ENCODE assay signal across 13 cellular contexts in genomic region chr9:121675969-121676822, GRCh38. TPM values are rescaled to one million over a fixed set of nuclear protein-coding genes. Genes with fewer than 3 reads are reported as not detected.
DNase-seq lines count a peak whose midpoint lies in the region; ATAC-seq and TF ChIP-seq lines count a peak whose summit lies in the region.
"Had no signal": no experiment of that assay in that cellular context is flagged by ENCODE, and none has a peak within 500 bp of the region (broad histone marks: within the 10 kb centered on the region; RNA-seq: fewer than 3 reads in every experiment).

No MANE protein-coding gene starts in this region.

- DNase-seq in Right ventricle myocardium inferior (ENCODE audit: missing footprints) (peak; percentile 66), right atrium auricular region (ENCODE audit: low spot score) (no peak), cardiac muscle cell (ENCODE audit: low read depth in 1 of 2, low spot score in 1 of 2) (peak in 1 of 2 donors; percentile 65), transverse colon (no peak), NCI-H446 (lab: John Stamatoyannopoulos, UW) (no peak)
- DNase-seq in CD8-positive, alpha-beta T cell, result no peak
- DNase-seq: activated CD8-positive, alpha-beta T cell treated with anti-CD3 and anti-CD28 coated beads for 36 hours; NCI-H1105; stimulated activated CD4-positive, alpha-beta T cell treated with anti-CD3 and anti-CD28 coated beads, Interleukin-15, amount 100 ng/mL, for 24 hours had no signal

- H3K4me1 ChIP-seq in right atrium auricular region (peaks cover 0 to 57% of the 10 kb centered on the region in 2 donors), cardiac muscle cell (ENCODE audit: low read depth) (peaks cover 6% of the 10 kb centered on the region), transverse colon (peaks cover 0 to 9% (median 4%) of the 10 kb centered on the region in 4 donors)
- no peaks in the 10 kb centered on the region for H3K4me1 ChIP-seq in CD8-positive, alpha-beta T cell (ENCODE audit: insufficient read depth, low read length)

- WGBS in transverse colon (ENCODE audit: low coverage in 1 of 2), 2 donors, result 78 to 81% methylated on average over 6 to 16 of the region's 16 CpGs

- POLR2A ChIA-PET in CD8-positive, alpha-beta T cell (lab: Charles Lee), result no interaction called here

- no peaks in the 10 kb centered on the region for H3K9me3 Mint-ChIP-seq in nephron
- no peaks in the 10 kb centered on the region for H3K9me3 Mint-ChIP-seq in CD8-positive, alpha-beta T cell
- H3K9me3 Mint-ChIP-seq: activated CD8-positive, alpha-beta T cell treated with anti-CD3 and anti-CD28 coated beads for 36 hours; type B pancreatic cell had no signal

- H3K9me3 ChIP-seq in right atrium auricular region (no peaks in the 10 kb centered on the region), cardiac muscle cell (ENCODE audit: low read depth) (no peaks in the 10 kb centered on the region), transverse colon (no peaks in the 10 kb centered on the region)
- H3K9me3 ChIP-seq in CD8-positive, alpha-beta T cell (ENCODE audit: low read length), result no peaks in the 10 kb centered on the region
- H3K9me3 ChIP-seq: A549 had no signal

- H3K4me3 Mint-ChIP-seq in nephron, result no peak overlapping the region
- no peak overlapping the region for H3K4me3 Mint-ChIP-seq in CD8-positive, alpha-beta T cell
- H3K4me3 Mint-ChIP-seq: activated CD8-positive, alpha-beta T cell treated with anti-CD3 and anti-CD28 coated beads for 36 hours; type B pancreatic cell had no signal

- TF ChIP-seq CTCF in right atrium auricular region (IDR thresholded peaks at IDR 0.05), result no peak
- no peak for TF ChIP-seq CTCF in cardiac muscle cell (IDR thresholded peaks at IDR 0.05; ENCODE audit: low read depth, low read length)
- no peak for TF ChIP-seq CTCF in nephron (IDR thresholded peaks at IDR 0.05; ENCODE audit: unreplicated experiment in 3 of 3)
- TF ChIP-seq CTCF in transverse colon (IDR thresholded peaks at IDR 0.05), result no peak
- TF ChIP-seq CTCF in CD8-positive, alpha-beta T cell (IDR thresholded peaks at IDR 0.05), result no peak

- H3K27me3 Mint-ChIP-seq in nephron (ENCODE audit: low read depth), result no peaks in the 10 kb centered on the region
- peaks cover 8% of the 10 kb centered on the region for H3K27me3 Mint-ChIP-seq in CD8-positive, alpha-beta T cell (ENCODE audit: low read depth)
- H3K27me3 Mint-ChIP-seq: type B pancreatic cell had no signal

- ATAC-seq in Right ventricle myocardium inferior (peak; percentile 58), GM19395 (IDR thresholded peaks at IDR 0.05; ENCODE audit: unreplicated experiment) (no peak)
- no peak for ATAC-seq in CD8-positive, alpha-beta T cell
- ATAC-seq: activated CD8-positive, alpha-beta T cell treated with anti-CD3 and anti-CD28 coated beads for 36 hours had no signal

- intact Hi-C loops in Right ventricle myocardium inferior (cut with DNase I), result no loop called here
- intact Hi-C loops in transverse colon (cut with DNase I; ENCODE audit: low total_unique reads), result no loop called here
- intact Hi-C loops in CD8-positive, alpha-beta T cell (cut with DNase I, micrococcal nuclease), result no loop called here

- peaks cover 25% of the 10 kb centered on the region for H3K36me3 ChIP-seq in right atrium auricular region
- peaks cover 2% of the 10 kb centered on the region for H3K36me3 ChIP-seq in cardiac muscle cell
- H3K36me3 ChIP-seq in transverse colon, result peaks cover 0 to 4% (median 0%) of the 10 kb centered on the region in 4 donors
- H3K36me3 ChIP-seq in CD8-positive, alpha-beta T cell (ENCODE audit: insufficient read depth, low read length), result no peaks in the 10 kb centered on the region

- H3K27ac Mint-ChIP-seq in nephron, result peak overlapping the region; percentile 7 to 50 (median 49)
- H3K27ac Mint-ChIP-seq in CD8-positive, alpha-beta T cell, result no peak overlapping the region
- H3K27ac Mint-ChIP-seq: activated CD8-positive, alpha-beta T cell treated with anti-CD3 and anti-CD28 coated beads for 36 hours; type B pancreatic cell had no signal

- H3K27me3 ChIP-seq in right atrium auricular region (no peaks in the 10 kb centered on the region), cardiac muscle cell (no peaks in the 10 kb centered on the region), transverse colon (no peaks in the 10 kb centered on the region)
- H3K27me3 ChIP-seq in CD8-positive, alpha-beta T cell (ENCODE audit: insufficient read depth, low read length), result no peaks in the 10 kb centered on the region

- in situ Hi-C loops in transverse colon (cut with MboI; ENCODE audit: low pct_ligation_motif_present in 1 of 4, low pct_unique_long_range_greater_than_20kb in 1 of 4, low sequenced_read_pairs in 3 of 4), result loop anchor here in 1 of 4 donors (25.0 kb wide), 1 partner anchor 311 kb away; no protein-coding TSS in a partner anchor

- no peak for TF ChIP-seq POLR2A in transverse colon (IDR thresholded peaks at IDR 0.05)

- H3K27ac ChIP-seq in right atrium auricular region, result peak overlapping the region in 1 of 2 donors; percentile 24
- peak overlapping the region; percentile 68 for H3K27ac ChIP-seq in cardiac muscle cell
- H3K27ac ChIP-seq in transverse colon, result no peak overlapping the region
- no peak overlapping the region for H3K27ac ChIP-seq in CD8-positive, alpha-beta T cell (ENCODE audit: low read depth, low read length)
- H3K27ac ChIP-seq: A549 had no signal

- H3K4me3 ChIP-seq in right atrium auricular region (no peak overlapping the region), cardiac muscle cell (no peak overlapping the region), transverse colon (no peak overlapping the region)
- no peak overlapping the region for H3K4me3 ChIP-seq in CD8-positive, alpha-beta T cell (ENCODE audit: low read depth, low read length)
- H3K4me3 ChIP-seq: A549 had no signal

- TF ChIP-seq EP300 in transverse colon (IDR thresholded peaks at IDR 0.05; ENCODE audit: low read depth), result no peak

- peaks cover 42% of the 10 kb centered on the region for H3K4me1 Mint-ChIP-seq in nephron
- H3K4me1 Mint-ChIP-seq in CD8-positive, alpha-beta T cell (ENCODE audit: low read depth), result no peaks in the 10 kb centered on the region

- CTCF ChIA-PET in CD8-positive, alpha-beta T cell (lab: Charles Lee), result no interaction called here

- peaks cover 37% of the 10 kb centered on the region for H3K36me3 Mint-ChIP-seq in nephron (ENCODE audit: low read depth)
- no peaks in the 10 kb centered on the region for H3K36me3 Mint-ChIP-seq in CD8-positive, alpha-beta T cell
- H3K36me3 Mint-ChIP-seq: type B pancreatic cell had no signal

RNA-seq across cellular contexts. Expression of gene DAB2IP, which starts 24.8 kb away (rescaled TPM):
- total RNA-seq in Right ventricle myocardium inferior, result 53.0 TPM
- 10 to 100 TPM; 38.0 to 47.0 TPM for total RNA-seq in right atrium auricular region
- 105 TPM in 2 replicates for total RNA-seq in cardiac muscle cell
- polyA plus RNA-seq in cardiac muscle cell, result 25.7 and 31.7 TPM in 2 replicates
- 100 to 1,000 TPM in 1 of 4 donors, 10 to 100 TPM in 3; 84.2 to 159 (median 90.7) TPM for total RNA-seq in transverse colon
- total RNA-seq in CD8-positive, alpha-beta T cell, result 1 to 10 TPM in 1 of 2 experiments, under 1 TPM in 1; 0.58 to 1.2 TPM

Comparison
In these comparisons a context has a peak if more than half of its experiments do, and no peak if none do; other contexts are left out.
1. RNA of gene DAB2IP, which starts 24.8 kb away (total RNA-seq): 105 TPM in cardiac muscle cell, 84.2 to 159 TPM in transverse colon, 53.0 TPM in Right ventricle myocardium inferior (single experiment) and 38.0 to 47.0 TPM in right atrium auricular region; 0.58 to 1.2 TPM in CD8-positive, alpha-beta T cell; every median in the first group is over 10 times any median in the second.